Comparison of ENCODE assay signal across 1 cellular context in the genomic region with DNA sequence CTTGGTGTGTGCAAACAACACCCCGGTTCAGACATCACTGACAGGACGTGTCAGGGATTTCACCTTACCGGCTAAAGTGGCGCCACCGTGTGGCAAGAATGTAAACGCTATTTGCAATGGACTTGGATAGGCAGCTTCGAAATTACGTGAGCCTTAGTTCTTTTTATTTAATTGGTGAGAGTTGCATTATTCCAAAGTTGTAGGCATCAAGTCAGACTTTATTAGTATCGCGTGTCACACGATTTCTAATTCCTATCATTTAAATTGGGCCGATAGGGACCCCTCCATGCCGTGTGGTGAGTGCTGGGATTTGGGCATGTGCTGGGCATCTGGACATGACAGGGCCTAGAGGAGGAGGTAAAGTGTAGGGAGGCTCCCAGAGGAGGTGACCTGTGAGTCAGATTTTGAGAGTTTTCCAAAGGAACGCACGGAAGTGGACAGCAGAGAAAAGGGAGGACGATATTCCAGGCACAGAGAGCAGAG.
TF ChIP-seq lines count a peak whose summit lies in the region.

No MANE protein-coding gene starts in this region.

TF ChIP-seq in HepG2, 621 proteins besides CTCF, POLR2A, EP300 and RAD21 (continued from another document and continues in another):
- TF ChIP-seq, protein P1, sequence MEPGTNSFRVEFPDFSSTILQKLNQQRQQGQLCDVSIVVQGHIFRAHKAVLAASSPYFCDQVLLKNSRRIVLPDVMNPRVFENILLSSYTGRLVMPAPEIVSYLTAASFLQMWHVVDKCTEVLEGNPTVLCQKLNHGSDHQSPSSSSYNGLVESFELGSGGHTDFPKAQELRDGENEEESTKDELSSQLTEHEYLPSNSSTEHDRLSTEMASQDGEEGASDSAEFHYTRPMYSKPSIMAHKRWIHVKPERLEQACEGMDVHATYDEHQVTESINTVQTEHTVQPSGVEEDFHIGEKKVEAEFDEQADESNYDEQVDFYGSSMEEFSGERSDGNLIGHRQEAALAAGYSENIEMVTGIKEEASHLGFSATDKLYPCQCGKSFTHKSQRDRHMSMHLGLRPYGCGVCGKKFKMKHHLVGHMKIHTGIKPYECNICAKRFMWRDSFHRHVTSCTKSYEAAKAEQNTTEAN (CRISPR knock-in tag; conservative IDR thresholded peaks at IDR 0.05): peak; percentile 50; the same call in 1 of the 2 replicates
- no peak for TF ChIP-seq MAFF (IDR thresholded peaks at IDR 0.05; ENCODE audit: low read depth, low read length)
- TF ChIP-seq, protein P2, sequence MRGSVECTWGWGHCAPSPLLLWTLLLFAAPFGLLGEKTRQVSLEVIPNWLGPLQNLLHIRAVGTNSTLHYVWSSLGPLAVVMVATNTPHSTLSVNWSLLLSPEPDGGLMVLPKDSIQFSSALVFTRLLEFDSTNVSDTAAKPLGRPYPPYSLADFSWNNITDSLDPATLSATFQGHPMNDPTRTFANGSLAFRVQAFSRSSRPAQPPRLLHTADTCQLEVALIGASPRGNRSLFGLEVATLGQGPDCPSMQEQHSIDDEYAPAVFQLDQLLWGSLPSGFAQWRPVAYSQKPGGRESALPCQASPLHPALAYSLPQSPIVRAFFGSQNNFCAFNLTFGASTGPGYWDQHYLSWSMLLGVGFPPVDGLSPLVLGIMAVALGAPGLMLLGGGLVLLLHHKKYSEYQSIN (CRISPR knock-in tag; IDR thresholded peaks at IDR 0.05; ENCODE audit: borderline replicate concordance): no peak
- TF ChIP-seq ZNF619 (CRISPR knock-in tag; IDR thresholded peaks at IDR 0.05): no peak
- TF ChIP-seq PHF8 (CRISPR knock-in tag; IDR thresholded peaks at IDR 0.05): 0 out of 2 replicates have a peak, but pooled peaks have one; percentile 37
- no peak for TF ChIP-seq ZNF558 (CRISPR knock-in tag; IDR thresholded peaks at IDR 0.05; ENCODE audit: borderline replicate concordance)
- TF ChIP-seq HHEX (CRISPR knock-in tag; IDR thresholded peaks at IDR 0.05): no peak
- no peak for TF ChIP-seq HCFC1 (IDR thresholded peaks at IDR 0.05; ENCODE audit: low read depth, low read length)
- TF ChIP-seq ZNF777 (CRISPR knock-in tag; IDR thresholded peaks at IDR 0.05): peak; percentile 20; the same call in 1 of the 2 replicates
- peak; percentile 54 for TF ChIP-seq PHF5A (CRISPR knock-in tag; IDR thresholded peaks at IDR 0.05; ENCODE audit: low read depth, unreplicated experiment)
- no peak for TF ChIP-seq POLR2AphosphoS5 (IDR thresholded peaks at IDR 0.05; ENCODE audit: low read depth, low read length)
- TF ChIP-seq NPAS2 (CRISPR knock-in tag; IDR thresholded peaks at IDR 0.05; ENCODE audit: borderline replicate concordance): no peak
- no peak for TF ChIP-seq NAIF1 (CRISPR knock-in tag; IDR thresholded peaks at IDR 0.05; ENCODE audit: borderline replicate concordance)
- TF ChIP-seq, protein P3, sequence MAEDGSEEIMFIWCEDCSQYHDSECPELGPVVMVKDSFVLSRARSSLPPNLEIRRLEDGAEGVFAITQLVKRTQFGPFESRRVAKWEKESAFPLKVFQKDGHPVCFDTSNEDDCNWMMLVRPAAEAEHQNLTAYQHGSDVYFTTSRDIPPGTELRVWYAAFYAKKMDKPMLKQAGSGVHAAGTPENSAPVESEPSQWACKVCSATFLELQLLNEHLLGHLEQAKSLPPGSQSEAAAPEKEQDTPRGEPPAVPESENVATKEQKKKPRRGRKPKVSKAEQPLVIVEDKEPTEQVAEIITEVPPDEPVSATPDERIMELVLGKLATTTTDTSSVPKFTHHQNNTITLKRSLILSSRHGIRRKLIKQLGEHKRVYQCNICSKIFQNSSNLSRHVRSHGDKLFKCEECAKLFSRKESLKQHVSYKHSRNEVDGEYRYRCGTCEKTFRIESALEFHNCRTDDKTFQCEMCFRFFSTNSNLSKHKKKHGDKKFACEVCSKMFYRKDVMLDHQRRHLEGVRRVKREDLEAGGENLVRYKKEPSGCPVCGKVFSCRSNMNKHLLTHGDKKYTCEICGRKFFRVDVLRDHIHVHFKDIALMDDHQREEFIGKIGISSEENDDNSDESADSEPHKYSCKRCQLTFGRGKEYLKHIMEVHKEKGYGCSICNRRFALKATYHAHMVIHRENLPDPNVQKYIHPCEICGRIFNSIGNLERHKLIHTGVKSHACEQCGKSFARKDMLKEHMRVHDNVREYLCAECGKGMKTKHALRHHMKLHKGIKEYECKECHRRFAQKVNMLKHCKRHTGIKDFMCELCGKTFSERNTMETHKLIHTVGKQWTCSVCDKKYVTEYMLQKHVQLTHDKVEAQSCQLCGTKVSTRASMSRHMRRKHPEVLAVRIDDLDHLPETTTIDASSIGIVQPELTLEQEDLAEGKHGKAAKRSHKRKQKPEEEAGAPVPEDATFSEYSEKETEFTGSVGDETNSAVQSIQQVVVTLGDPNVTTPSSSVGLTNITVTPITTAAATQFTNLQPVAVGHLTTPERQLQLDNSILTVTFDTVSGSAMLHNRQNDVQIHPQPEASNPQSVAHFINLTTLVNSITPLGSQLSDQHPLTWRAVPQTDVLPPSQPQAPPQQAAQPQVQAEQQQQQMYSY (CRISPR knock-in tag; IDR thresholded peaks at IDR 0.05): 0 out of 2 replicates have a peak, but pooled peaks have one; percentile 39
- TF ChIP-seq, protein P4, sequence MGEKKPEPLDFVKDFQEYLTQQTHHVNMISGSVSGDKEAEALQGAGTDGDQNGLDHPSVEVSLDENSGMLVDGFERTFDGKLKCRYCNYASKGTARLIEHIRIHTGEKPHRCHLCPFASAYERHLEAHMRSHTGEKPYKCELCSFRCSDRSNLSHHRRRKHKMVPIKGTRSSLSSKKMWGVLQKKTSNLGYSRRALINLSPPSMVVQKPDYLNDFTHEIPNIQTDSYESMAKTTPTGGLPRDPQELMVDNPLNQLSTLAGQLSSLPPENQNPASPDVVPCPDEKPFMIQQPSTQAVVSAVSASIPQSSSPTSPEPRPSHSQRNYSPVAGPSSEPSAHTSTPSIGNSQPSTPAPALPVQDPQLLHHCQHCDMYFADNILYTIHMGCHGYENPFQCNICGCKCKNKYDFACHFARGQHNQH (CRISPR knock-in tag; IDR thresholded peaks at IDR 0.05): peak; percentile 34; the same call in 1 of the 2 replicates
- TF ChIP-seq SP5 (CRISPR knock-in tag; IDR thresholded peaks at IDR 0.05; ENCODE audit: borderline replicate concordance, low read depth): no peak
- TF ChIP-seq PHB2 (IDR thresholded peaks at IDR 0.05; ENCODE audit: partially characterized antibody): no peak
- 0 out of 2 replicates have a peak, but pooled peaks have one; percentile 33 for TF ChIP-seq NFKB2 (CRISPR knock-in tag; IDR thresholded peaks at IDR 0.05; ENCODE audit: borderline replicate concordance)
- TF ChIP-seq BCL6 (CRISPR knock-in tag; IDR thresholded peaks at IDR 0.05): peak; percentile 26; the same call in 1 of the 2 replicates
- TF ChIP-seq, protein P5, sequence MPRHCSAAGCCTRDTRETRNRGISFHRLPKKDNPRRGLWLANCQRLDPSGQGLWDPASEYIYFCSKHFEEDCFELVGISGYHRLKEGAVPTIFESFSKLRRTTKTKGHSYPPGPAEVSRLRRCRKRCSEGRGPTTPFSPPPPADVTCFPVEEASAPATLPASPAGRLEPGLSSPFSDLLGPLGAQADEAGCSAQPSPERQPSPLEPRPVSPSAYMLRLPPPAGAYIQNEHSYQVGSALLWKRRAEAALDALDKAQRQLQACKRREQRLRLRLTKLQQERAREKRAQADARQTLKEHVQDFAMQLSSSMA (CRISPR knock-in tag; IDR thresholded peaks at IDR 0.05): no peak
- TF ChIP-seq ZNF816 (CRISPR knock-in tag; IDR thresholded peaks at IDR 0.05; ENCODE audit: borderline replicate concordance): no peak
- TF ChIP-seq, protein P6, sequence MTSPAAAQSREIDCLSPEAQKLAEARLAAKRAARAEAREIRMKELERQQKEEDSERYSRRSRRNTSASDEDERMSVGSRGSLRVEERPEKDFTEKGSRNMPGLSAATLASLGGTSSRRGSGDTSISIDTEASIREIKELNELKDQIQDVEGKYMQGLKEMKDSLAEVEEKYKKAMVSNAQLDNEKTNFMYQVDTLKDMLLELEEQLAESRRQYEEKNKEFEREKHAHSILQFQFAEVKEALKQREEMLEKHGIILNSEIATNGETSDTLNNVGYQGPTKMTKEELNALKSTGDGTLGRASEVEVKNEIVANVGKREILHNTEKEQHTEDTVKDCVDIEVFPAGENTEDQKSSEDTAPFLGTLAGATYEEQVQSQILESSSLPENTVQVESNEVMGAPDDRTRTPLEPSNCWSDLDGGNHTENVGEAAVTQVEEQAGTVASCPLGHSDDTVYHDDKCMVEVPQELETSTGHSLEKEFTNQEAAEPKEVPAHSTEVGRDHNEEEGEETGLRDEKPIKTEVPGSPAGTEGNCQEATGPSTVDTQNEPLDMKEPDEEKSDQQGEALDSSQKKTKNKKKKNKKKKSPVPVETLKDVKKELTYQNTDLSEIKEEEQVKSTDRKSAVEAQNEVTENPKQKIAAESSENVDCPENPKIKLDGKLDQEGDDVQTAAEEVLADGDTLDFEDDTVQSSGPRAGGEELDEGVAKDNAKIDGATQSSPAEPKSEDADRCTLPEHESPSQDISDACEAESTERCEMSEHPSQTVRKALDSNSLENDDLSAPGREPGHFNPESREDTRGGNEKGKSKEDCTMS (CRISPR knock-in tag; conservative IDR thresholded peaks at IDR 0.05): no peak
- TF ChIP-seq, protein P7, sequence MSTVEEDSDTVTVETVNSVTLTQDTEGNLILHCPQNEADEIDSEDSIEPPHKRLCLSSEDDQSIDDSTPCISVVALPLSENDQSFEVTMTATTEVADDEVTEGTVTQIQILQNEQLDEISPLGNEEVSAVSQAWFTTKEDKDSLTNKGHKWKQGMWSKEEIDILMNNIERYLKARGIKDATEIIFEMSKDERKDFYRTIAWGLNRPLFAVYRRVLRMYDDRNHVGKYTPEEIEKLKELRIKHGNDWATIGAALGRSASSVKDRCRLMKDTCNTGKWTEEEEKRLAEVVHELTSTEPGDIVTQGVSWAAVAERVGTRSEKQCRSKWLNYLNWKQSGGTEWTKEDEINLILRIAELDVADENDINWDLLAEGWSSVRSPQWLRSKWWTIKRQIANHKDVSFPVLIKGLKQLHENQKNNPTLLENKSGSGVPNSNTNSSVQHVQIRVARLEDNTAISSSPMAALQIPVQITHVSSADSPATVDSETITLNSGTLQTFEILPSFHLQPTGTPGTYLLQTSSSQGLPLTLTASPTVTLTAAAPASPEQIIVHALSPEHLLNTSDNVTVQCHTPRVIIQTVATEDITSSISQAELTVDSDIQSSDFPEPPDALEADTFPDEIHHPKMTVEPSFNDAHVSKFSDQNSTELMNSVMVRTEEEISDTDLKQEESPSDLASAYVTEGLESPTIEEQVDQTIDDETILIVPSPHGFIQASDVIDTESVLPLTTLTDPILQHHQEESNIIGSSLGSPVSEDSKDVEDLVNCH (CRISPR knock-in tag; IDR thresholded peaks at IDR 0.05): no peak
- TF ChIP-seq CAMTA2 (CRISPR knock-in tag; IDR thresholded peaks at IDR 0.05; ENCODE audit: borderline replicate concordance): no peak
- TF ChIP-seq, protein P8, sequence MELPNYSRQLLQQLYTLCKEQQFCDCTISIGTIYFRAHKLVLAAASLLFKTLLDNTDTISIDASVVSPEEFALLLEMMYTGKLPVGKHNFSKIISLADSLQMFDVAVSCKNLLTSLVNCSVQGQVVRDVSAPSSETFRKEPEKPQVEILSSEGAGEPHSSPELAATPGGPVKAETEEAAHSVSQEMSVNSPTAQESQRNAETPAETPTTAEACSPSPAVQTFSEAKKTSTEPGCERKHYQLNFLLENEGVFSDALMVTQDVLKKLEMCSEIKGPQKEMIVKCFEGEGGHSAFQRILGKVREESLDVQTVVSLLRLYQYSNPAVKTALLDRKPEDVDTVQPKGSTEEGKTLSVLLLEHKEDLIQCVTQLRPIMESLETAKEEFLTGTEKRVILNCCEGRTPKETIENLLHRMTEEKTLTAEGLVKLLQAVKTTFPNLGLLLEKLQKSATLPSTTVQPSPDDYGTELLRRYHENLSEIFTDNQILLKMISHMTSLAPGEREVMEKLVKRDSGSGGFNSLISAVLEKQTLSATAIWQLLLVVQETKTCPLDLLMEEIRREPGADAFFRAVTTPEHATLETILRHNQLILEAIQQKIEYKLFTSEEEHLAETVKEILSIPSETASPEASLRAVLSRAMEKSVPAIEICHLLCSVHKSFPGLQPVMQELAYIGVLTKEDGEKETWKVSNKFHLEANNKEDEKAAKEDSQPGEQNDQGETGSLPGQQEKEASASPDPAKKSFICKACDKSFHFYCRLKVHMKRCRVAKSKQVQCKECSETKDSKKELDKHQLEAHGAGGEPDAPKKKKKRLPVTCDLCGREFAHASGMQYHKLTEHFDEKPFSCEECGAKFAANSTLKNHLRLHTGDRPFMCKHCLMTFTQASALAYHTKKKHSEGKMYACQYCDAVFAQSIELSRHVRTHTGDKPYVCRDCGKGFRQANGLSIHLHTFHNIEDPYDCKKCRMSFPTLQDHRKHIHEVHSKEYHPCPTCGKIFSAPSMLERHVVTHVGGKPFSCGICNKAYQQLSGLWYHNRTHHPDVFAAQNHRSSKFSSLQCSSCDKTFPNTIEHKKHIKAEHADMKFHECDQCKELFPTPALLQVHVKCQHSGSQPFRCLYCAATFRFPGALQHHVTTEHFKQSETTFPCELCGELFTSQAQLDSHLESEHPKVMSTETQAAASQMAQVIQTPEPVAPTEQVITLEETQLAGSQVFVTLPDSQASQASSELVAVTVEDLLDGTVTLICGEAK (IDR thresholded peaks at IDR 0.05): no peak
- TF ChIP-seq, protein P8 (CRISPR knock-in tag; IDR thresholded peaks at IDR 0.05): peak; percentile 51; the same call in 1 of the 2 replicates
- TF ChIP-seq ZFP37 (CRISPR knock-in tag; IDR thresholded peaks at IDR 0.05; ENCODE audit: borderline replicate concordance): 0 out of 2 replicates have a peak, but pooled peaks have one; percentile 42
- TF ChIP-seq ZNF788 (CRISPR knock-in tag; IDR thresholded peaks at IDR 0.05; ENCODE audit: borderline replicate concordance): peak; percentile 74; the same call in 1 of the 2 replicates
- no peak; the same call in 1 of the 2 replicates for TF ChIP-seq IRF2 (CRISPR knock-in tag; IDR thresholded peaks at IDR 0.05)
- peak; percentile 38; the same call in 1 of the 2 replicates for TF ChIP-seq ESRRA (CRISPR knock-in tag; IDR thresholded peaks at IDR 0.05; ENCODE audit: low read depth)
- TF ChIP-seq SAP130 (CRISPR knock-in tag; IDR thresholded peaks at IDR 0.05; ENCODE audit: low read depth): peak; percentile 77
